In genomic region chr1:24190970-24191570, GRCh38 we compare ENCODE assay signal across 1 cellular context.
TF ChIP-seq lines count a peak whose summit lies in the region.

No MANE protein-coding gene starts in this region.

TF ChIP-seq in GM12878, 131 proteins besides CTCF, POLR2A, EP300 and RAD21 (continued from another document):
- TF ChIP-seq POLR2AphosphoS5 (IDR thresholded peaks at IDR 0.05; ENCODE audit: low read length) (0 out of 2 replicates have a peak, but pooled peaks have one; percentile 34), ETV6 (conservative IDR thresholded peaks at IDR 0.05 in 1 of 2, IDR thresholded peaks at IDR 0.05 in 1 of 2; ENCODE audit: borderline replicate concordance in 1 of 2, low read depth in 1 of 2) (peak in 1 of 2 experiments; percentile 52; a peak in 2 of 4 replicates), NRF1 (conservative IDR thresholded peaks at IDR 0.05; ENCODE audit: low read depth, low read length) (no peak), ZNF384 (IDR thresholded peaks at IDR 0.05; ENCODE audit: borderline replicate concordance, low read depth, low read length) (no peak), SKIL (IDR thresholded peaks at IDR 0.05; ENCODE audit: low read depth, poor library complexity, severe bottlenecking) (peak; percentile 52), MTA3 (IDR thresholded peaks at IDR 0.05; ENCODE audit: borderline replicate concordance, low read length) (peak; percentile 75), YY1 (IDR thresholded peaks at IDR 0.05; ENCODE audit: low read depth, low read length) (peak; percentile 63; the same call in 1 of the 2 replicates), IRF4 (IDR thresholded peaks at IDR 0.05; ENCODE audit: low read depth, low read length) (peak; percentile 84), BCL3 (IDR thresholded peaks at IDR 0.05; ENCODE audit: borderline replicate concordance, insufficient read depth, low read depth, low read length, poor library complexity, severe bottlenecking) (peak; percentile 83), GATAD2B (conservative IDR thresholded peaks at IDR 0.05; ENCODE audit: low read depth) (no peak), BHLHE40 (IDR thresholded peaks at IDR 0.05; ENCODE audit: borderline replicate concordance in 1 of 2, low read depth in 2 of 2, low read length in 1 of 2) (0 out of 4 replicates have a peak, but pooled peaks of 1 of the 2 experiments have one; percentile 24), NFIC (IDR thresholded peaks at IDR 0.05; ENCODE audit: low read depth, low read length) (peak; percentile 80; the same call in 1 of the 2 replicates), RAD51 (IDR thresholded peaks at IDR 0.05) (no peak), MEF2B (IDR thresholded peaks at IDR 0.05; ENCODE audit: partially characterized antibody, poor library complexity, severe bottlenecking) (peak; percentile 87), CREM (IDR thresholded peaks at IDR 0.05; ENCODE audit: low read depth) (peak; percentile 78), JUNB (IDR thresholded peaks at IDR 0.05) (peak; percentile 57)
